In genomic region chr15:31369716-31370115, GRCh38 we compare ENCODE assay signal across 10 cellular contexts. TPM values are rescaled to one million over a fixed set of nuclear protein-coding genes. Genes with fewer than 3 reads are reported as not detected.
A peak's percentile ranks its signal among the peaks of the same experiment; 100 is the strongest.
DNase-seq lines count a peak whose midpoint lies in the region; ATAC-seq and TF ChIP-seq lines count a peak whose summit lies in the region.
"Had no signal": no experiment of that assay in that cellular context is flagged by ENCODE, and none has a peak within 500 bp of the region (broad histone marks: within the 10 kb centered on the region; RNA-seq: fewer than 3 reads in every experiment).

No MANE protein-coding gene starts in this region.

- no peak overlapping the region for H3K4me2 ChIP-seq in mammary epithelial cell (ENCODE audit: insufficient read depth, low read depth, low read length)

- dilution Hi-C loops in mammary epithelial cell (cut with HindIII; ENCODE audit: low sequenced_read_pairs), result no loop called here

- H2AFZ ChIP-seq in mammary epithelial cell (ENCODE audit: low read depth, low read length), result no peak overlapping the region

- H3K9me3 ChIP-seq in mammary epithelial cell (replicated peaks; ENCODE audit: insufficient read depth, low read length) (no peaks in the 10 kb centered on the region), lower lobe of right lung (no peaks in the 10 kb centered on the region)

- no peaks in the 10 kb centered on the region for H4K20me1 ChIP-seq in mammary epithelial cell (ENCODE audit: insufficient read depth, low read length)

- BruUV-seq in MCF 10A (replicated peaks; lab: Mats Ljungman, UMichigan) (no TSS peak), mammary epithelial cell (replicated peaks; lab: Mats Ljungman, UMichigan) (no TSS peak)

- no peak overlapping the region for H3K4me3 Mint-ChIP-seq in MCF 10A (ENCODE audit: unreplicated experiment)
- H3K4me3 Mint-ChIP-seq in activated B cell treated with CpG ODN at 0.5 μM for 24 hours, result no peak overlapping the region
- H3K4me3 Mint-ChIP-seq in type B pancreatic cell, result no peak overlapping the region

- H3K27me3 ChIP-seq in mammary epithelial cell (ENCODE audit: insufficient read depth, low read length) (no peaks in the 10 kb centered on the region), lower lobe of right lung (ENCODE audit: low read depth) (no peaks in the 10 kb centered on the region)

- POLR2A ChIA-PET in MCF 10A (lab: Yijun Ruan, JAX) (interaction anchor here (1.3 to 2.0 kb wide), 2 partner anchors 96 to 119 kb away, joined by 5 to 6 read pairs; no protein-coding TSS in a partner anchor), activated B cell treated with CpG ODN at 0.5 μM for 24 hours (lab: Charles Lee) (interaction anchor here (0.7 kb wide), 1 partner anchor 378 kb away, joined by 5 read pairs; the partner anchor contains the start of gene MTMR10)

- H3K4me3 ChIP-seq in mammary epithelial cell (replicated peaks in 1 of 3; ENCODE audit: insufficient read depth in 1 of 3, low read depth in 2 of 3, low read length in 3 of 3) (no peak overlapping the region), lower lobe of right lung (no peak overlapping the region)

- H3K4me1 Mint-ChIP-seq in MCF 10A (ENCODE audit: insufficient read depth, unreplicated experiment), result peaks cover 29% of the 10 kb centered on the region
- H3K4me1 Mint-ChIP-seq in activated B cell treated with CpG ODN at 0.5 μM for 24 hours, result peaks cover 75% of the 10 kb centered on the region
- H3K4me1 Mint-ChIP-seq in type B pancreatic cell (ENCODE audit: unreplicated experiment), result peaks cover 25% of the 10 kb centered on the region

- no peak for TF ChIP-seq CTCF in MCF 10A (IDR thresholded peaks at IDR 0.05; ENCODE audit: unreplicated experiment)
- no peak for TF ChIP-seq CTCF in mammary epithelial cell (conservative IDR thresholded peaks at IDR 0.05 in 1 of 2, IDR thresholded peaks at IDR 0.05 in 1 of 2; ENCODE audit: extremely low read depth in 1 of 2, insufficient read depth in 1 of 2, low read depth in 1 of 2, low read length in 2 of 2)
- TF ChIP-seq CTCF in activated B cell treated with CpG ODN at 0.5 μM for 24 hours (IDR thresholded peaks at IDR 0.05), result no peak
- no peak for TF ChIP-seq CTCF in lower lobe of right lung (IDR thresholded peaks at IDR 0.05)
- no peak for TF ChIP-seq CTCF in type B pancreatic cell (conservative IDR thresholded peaks at IDR 0.05)

- DNase-seq in MCF 10A (ENCODE audit: unreplicated experiment), result no peak
- no peak for DNase-seq in mammary epithelial cell
- DNase-seq in activated B cell treated with CpG ODN at 0.5 μM for 24 hours, result no peak
- DNase-seq in lower lobe of right lung, result no peak
- no peak for DNase-seq in type B pancreatic cell (ENCODE audit: extremely low spot score, unreplicated experiment)
- no peak for DNase-seq in GM19240 (ENCODE audit: insufficient read length, low spot score)
- DNase-seq: central memory CD4-positive, alpha-beta T cell; NCI-H2029 treated with DMSO at 0.1 percent for 48 hours had no signal

- H3K27ac Mint-ChIP-seq in MCF 10A (ENCODE audit: low read depth, unreplicated experiment) (peak overlapping the region; percentile 37), activated B cell treated with CpG ODN at 0.5 μM for 24 hours (peak overlapping the region; percentile 46), type B pancreatic cell (peak overlapping the region; percentile 26)

- in situ Hi-C loops in mammary epithelial cell (cut with MboI; ENCODE audit: low sequenced_read_pairs in 2 of 2), result loop anchor here in 1 of 2 donors (10.0 kb wide), 1 partner anchor 115 kb away; no protein-coding TSS in a partner anchor

- 80% methylated on average over 1 of the region's 1 CpG for WGBS in mammary epithelial cell (ENCODE audit: low coverage, missing lambda C conversion rate)

- H3K27ac ChIP-seq in mammary epithelial cell (ENCODE audit: insufficient read depth, low read depth, low read length) (no peak overlapping the region), lower lobe of right lung (peak overlapping the region; percentile 93)

- H3K9me3 Mint-ChIP-seq in MCF 10A (ENCODE audit: unreplicated experiment), result no peaks in the 10 kb centered on the region
- H3K9me3 Mint-ChIP-seq in activated B cell treated with CpG ODN at 0.5 μM for 24 hours, result no peaks in the 10 kb centered on the region
- H3K9me3 Mint-ChIP-seq in type B pancreatic cell, result no peaks in the 10 kb centered on the region

- peaks cover 44% of the 10 kb centered on the region for H3K36me3 Mint-ChIP-seq in MCF 10A (ENCODE audit: insufficient read depth, unreplicated experiment)
- H3K36me3 Mint-ChIP-seq in activated B cell treated with CpG ODN at 0.5 μM for 24 hours (ENCODE audit: low read depth), result peaks cover 43% of the 10 kb centered on the region
- peaks cover 12% of the 10 kb centered on the region for H3K36me3 Mint-ChIP-seq in type B pancreatic cell

- H3K36me3 ChIP-seq in mammary epithelial cell (ENCODE audit: insufficient read depth, low read length) (no peaks in the 10 kb centered on the region), lower lobe of right lung (peaks cover 29% of the 10 kb centered on the region)

- H3K27me3 Mint-ChIP-seq in MCF 10A (ENCODE audit: insufficient read depth, unreplicated experiment) (no peaks in the 10 kb centered on the region), activated B cell treated with CpG ODN at 0.5 μM for 24 hours (no peaks in the 10 kb centered on the region), type B pancreatic cell (no peaks in the 10 kb centered on the region)

- ATAC-seq in activated B cell treated with CpG ODN at 0.5 μM for 24 hours (ENCODE audit: low read depth), result no peak
- no peak for ATAC-seq in lower lobe of right lung
- no peak for ATAC-seq in GM21619 (IDR thresholded peaks at IDR 0.05; ENCODE audit: unreplicated experiment)
- no peak for ATAC-seq in GM18868 (IDR thresholded peaks at IDR 0.05; ENCODE audit: unreplicated experiment)

- H3K79me2 ChIP-seq in mammary epithelial cell (ENCODE audit: insufficient read depth, low read length), result peaks cover 92% of the 10 kb centered on the region

- H3K4me1 ChIP-seq in mammary epithelial cell (ENCODE audit: insufficient read depth, low read length) (peaks cover 47% of the 10 kb centered on the region), lower lobe of right lung (peaks cover 96% of the 10 kb centered on the region)

- H3K9ac ChIP-seq in mammary epithelial cell (ENCODE audit: insufficient read depth, low read length), result no peak overlapping the region

- intact Hi-C loops in MCF 10A (cut with micrococcal nuclease) (no loop called here), mammary epithelial cell (cut with micrococcal nuclease) (loop anchor here (5.0 kb wide), 1 partner anchor 68 kb away; no protein-coding TSS in a partner anchor), activated B cell treated with CpG ODN at 0.5 μM for 24 hours (cut with micrococcal nuclease) (loop anchor here (10.0 kb wide), 1 partner anchor 105 kb away; no protein-coding TSS in a partner anchor), lower lobe of right lung (cut with DNase I) (no loop called here)

- CTCF ChIA-PET in MCF 10A (lab: Yijun Ruan, JAX) (interaction anchor here (0.6 to 10.8 kb wide), 8 partner anchors 11 to 241 kb away, joined by 3 to 182 read pairs (median 4); no protein-coding TSS in a partner anchor), mammary epithelial cell (lab: Charles Lee; ENCODE audit: low non-redundant PET) (no interaction called here), activated B cell treated with CpG ODN at 0.5 μM for 24 hours (lab: Charles Lee) (interaction anchor here (0.7 to 1.0 kb wide), 2 partner anchors 119 to 121 kb away, joined by 3 read pairs; no protein-coding TSS in a partner anchor)

RNA-seq across cellular contexts. Expression of gene KLF13, which starts 43.1 kb away (rescaled TPM):
- total RNA-seq in MCF 10A (2022) (83.1 and 110 TPM in 2 replicates), mammary epithelial cell (10 to 100 TPM; 49.8 to 62.3 TPM), activated B cell treated with CpG ODN at 0.5 μM for 24 hours (177 and 178 TPM in 2 replicates), lower lobe of right lung (178 TPM), type B pancreatic cell (ENCODE audit: low replicate concordance) (38.6 and 58.2 TPM in 2 replicates)
- polyA plus RNA-seq in mammary epithelial cell, result 25.1 TPM
- polyA minus RNA-seq in mammary epithelial cell, result 40.5 TPM

Comparison
In these comparisons a context has a peak if more than half of its experiments do, and no peak if none do; other contexts are left out.
1. intact Hi-C loops: an anchor here in mammary epithelial cell (5.0 kb wide) and activated B cell treated with CpG ODN at 0.5 μM for 24 hours (10.0 kb wide); none called in MCF 10A and lower lobe of right lung.